8 cellular contexts compared by ENCODE assay signal in the genomic region with DNA sequence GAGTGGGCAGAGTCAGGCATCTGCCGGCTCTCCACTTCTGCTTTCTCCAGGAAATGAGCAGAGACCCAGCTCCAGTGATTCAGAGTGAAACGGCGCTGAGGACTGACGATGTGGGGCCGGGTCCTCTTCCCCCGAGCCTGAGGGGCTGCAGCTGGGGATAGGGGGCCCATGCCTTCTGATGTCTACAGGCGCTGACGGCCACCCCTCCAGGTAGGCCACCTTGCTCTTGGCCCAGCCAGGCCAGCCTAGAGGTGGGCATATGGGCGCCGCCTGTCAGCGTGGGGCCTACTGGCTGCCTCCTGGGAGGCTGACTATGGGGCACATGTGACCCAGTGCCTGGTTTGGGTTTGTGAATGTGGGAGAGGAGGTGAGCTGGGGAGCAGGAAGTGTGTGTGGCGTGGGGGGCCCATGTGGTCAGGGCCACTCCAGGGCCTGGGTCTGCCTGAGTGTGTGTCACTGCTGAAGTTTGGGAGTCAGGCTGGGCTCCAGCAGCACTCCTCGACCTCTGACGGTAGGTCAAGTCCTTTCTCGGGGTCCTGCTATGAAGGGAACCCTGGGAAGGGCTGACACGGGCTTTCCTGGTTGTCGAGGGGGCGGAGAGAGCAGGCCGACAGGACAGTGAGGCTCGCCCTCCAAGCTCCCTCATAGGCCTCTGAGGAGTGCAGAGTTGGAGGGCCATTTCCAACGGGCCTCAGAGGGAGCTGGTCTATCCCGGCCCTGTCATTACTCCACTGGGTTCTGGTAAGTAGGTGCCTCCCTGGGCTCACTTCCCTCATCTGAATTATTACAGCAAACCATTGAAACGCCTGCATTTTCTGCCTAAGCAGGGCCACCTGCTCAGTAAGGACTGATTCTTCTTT. TPM values are rescaled to one million over a fixed set of nuclear protein-coding genes. Genes with fewer than 3 reads are reported as not detected.
DNase-seq lines count a peak whose midpoint lies in the region; ATAC-seq and TF ChIP-seq lines count a peak whose summit lies in the region.

Gene WDFY4 (plus strand): TSS at position 82 of the 860 bp plus-strand sequence. CDS start 24,860 bp downstream, outside the sequence.

- no peaks in the 10 kb centered on the region for H3K9me3 Mint-ChIP-seq in stimulated activated naive CD8-positive, alpha-beta T cell treated with anti-CD3 and anti-CD28 coated beads, Interleukin-15, amount 100 ng/mL, for 72 hours
- peaks cover 6% of the 10 kb centered on the region for H3K9me3 Mint-ChIP-seq in chondrocyte (ENCODE audit: low read depth)

- TF ChIP-seq CTCF in chondrocyte (IDR thresholded peaks at IDR 0.05) = no peak
- TF ChIP-seq CTCF in BE2C (IDR thresholded peaks at IDR 0.05; ENCODE audit: low read depth, low read length) = no peak

- H3K36me3 Mint-ChIP-seq in chondrocyte (ENCODE audit: low read depth) = peaks cover 2% of the 10 kb centered on the region

- H3K27ac Mint-ChIP-seq in stimulated activated naive CD8-positive, alpha-beta T cell treated with anti-CD3 and anti-CD28 coated beads, Interleukin-15, amount 100 ng/mL, for 72 hours = no peak within 1 kb of the TSS
- no peak within 1 kb of the TSS for H3K27ac Mint-ChIP-seq in chondrocyte (ENCODE audit: unreplicated experiment)

- H3K27me3 ChIP-seq in duodenal mucosa (ENCODE audit: control insufficient read depth in 1 of 2, insufficient read depth in 2 of 2, low read length in 2 of 2) = no peaks in the 10 kb centered on the region
- no peaks in the 10 kb centered on the region for H3K27me3 ChIP-seq in BE2C

- H3K9ac ChIP-seq in duodenal mucosa (ENCODE audit: low read depth in 1 of 2, low read length in 2 of 2) = no peak within 1 kb of the TSS

- ATAC-seq in GM19351 (IDR thresholded peaks at IDR 0.05; ENCODE audit: unreplicated experiment) (peak; percentile 66), HG03354 (IDR thresholded peaks at IDR 0.05; ENCODE audit: poor library complexity, severe bottlenecking, unreplicated experiment) (peak; percentile 75)
- peak; percentile 26 for ATAC-seq in stimulated activated naive CD8-positive, alpha-beta T cell treated with anti-CD3 and anti-CD28 coated beads, Interleukin-15, amount 100 ng/mL, for 72 hours

- no peaks in the 10 kb centered on the region for H3K36me3 ChIP-seq in duodenal mucosa (ENCODE audit: control insufficient read depth in 1 of 2, insufficient read depth in 2 of 2, low read length in 2 of 2)
- no peaks in the 10 kb centered on the region for H3K36me3 ChIP-seq in BE2C

- H3K27me3 Mint-ChIP-seq in stimulated activated naive CD8-positive, alpha-beta T cell treated with anti-CD3 and anti-CD28 coated beads, Interleukin-15, amount 100 ng/mL, for 72 hours = peaks cover 24% of the 10 kb centered on the region
- H3K27me3 Mint-ChIP-seq in chondrocyte (ENCODE audit: low read depth) = peaks cover 11% of the 10 kb centered on the region

- H3K4me1 ChIP-seq in duodenal mucosa (ENCODE audit: control insufficient read depth in 1 of 2, insufficient read depth in 2 of 2, low read length in 2 of 2) = no peaks in the 10 kb centered on the region
- no peaks in the 10 kb centered on the region for H3K4me1 ChIP-seq in BE2C

- peaks cover 5% of the 10 kb centered on the region for H3K4me1 Mint-ChIP-seq in stimulated activated naive CD8-positive, alpha-beta T cell treated with anti-CD3 and anti-CD28 coated beads, Interleukin-15, amount 100 ng/mL, for 72 hours
- no peaks in the 10 kb centered on the region for H3K4me1 Mint-ChIP-seq in chondrocyte (ENCODE audit: low read depth)

- H3K4me3 ChIP-seq in duodenal mucosa (ENCODE audit: low read depth in 1 of 2, low read length in 2 of 2) (peak within 1 kb of the TSS; percentile 22 to 37), BE2C (ENCODE audit: low read depth, low read length) (no peak within 1 kb of the TSS)

- H3K4me3 Mint-ChIP-seq in stimulated activated naive CD8-positive, alpha-beta T cell treated with anti-CD3 and anti-CD28 coated beads, Interleukin-15, amount 100 ng/mL, for 72 hours = no peak within 1 kb of the TSS
- H3K4me3 Mint-ChIP-seq in chondrocyte (ENCODE audit: unreplicated experiment) = no peak within 1 kb of the TSS

- H3K27ac ChIP-seq in duodenal mucosa (ENCODE audit: low read depth, low read length) = peak within 1 kb of the TSS; percentile 25

- H3K9me3 ChIP-seq in duodenal mucosa (ENCODE audit: control insufficient read depth in 1 of 2, low read length in 2 of 2) (no peaks in the 10 kb centered on the region), BE2C (no peaks in the 10 kb centered on the region)

- DNase-seq in AML-193 (lab: John Stamatoyannopoulos, UW) (peak; percentile 67), chondrocyte (ENCODE audit: low spot score) (no peak), BE2C (no peak)
- DNase-seq in stimulated activated naive CD8-positive, alpha-beta T cell treated with anti-CD3 and anti-CD28 coated beads, Interleukin-15, amount 100 ng/mL, for 72 hours = no peak
- no peak for DNase-seq in activated effector memory CD4-positive, alpha-beta T cell treated with Interleukin-2 at 50 U/mL for 16 hours

RNA-seq across cellular contexts. Expression of gene WDFY4, which starts in this region (rescaled TPM):
- not detected in 3 replicates for total RNA-seq in chondrocyte
- not detected for polyA plus RNA-seq in BE2C (2012; ENCODE audit: insufficient read depth, insufficient read length, low read depth)

Comparison
In these comparisons a context has a peak if more than half of its experiments do, and no peak if none do; other contexts are left out.
1. DNase-seq: peak in AML-193 (2 of 2); none in stimulated activated naive CD8-positive, alpha-beta T cell treated with anti-CD3 and anti-CD28 coated beads, Interleukin-15, amount 100 ng/mL, for 72 hours (0 of 2), chondrocyte (single experiment), activated effector memory CD4-positive, alpha-beta T cell treated with Interleukin-2 at 50 U/mL for 16 hours (single experiment) and BE2C (single experiment).
2. Peak in every context shown above with its lines, with median percentiles within 50 percentile points of each other: ATAC-seq.